ENCODE assay signal across 1 cellular context in genomic region chr22:28909375-28909774, GRCh38.
TF ChIP-seq lines count a peak whose summit lies in the region.

No MANE protein-coding gene starts in this region.

TF ChIP-seq in K562, 482 proteins besides CTCF, POLR2A, EP300 and RAD21 (continued from another document and continues in another):
- TF ChIP-seq ARID4B (CRISPR knock-in tag; IDR thresholded peaks at IDR 0.05): no peak
- TF ChIP-seq MAFF (IDR thresholded peaks at IDR 0.05; ENCODE audit: low read length): peak; percentile 50; the same call in 1 of the 2 replicates
- TF ChIP-seq SFPQ (IDR thresholded peaks at IDR 0.05; ENCODE audit: low read depth, low read length): no peak
- no peak for TF ChIP-seq ZNF277 (CRISPR knock-in tag; IDR thresholded peaks at IDR 0.05; ENCODE audit: borderline replicate concordance)
- no peak for TF ChIP-seq ZNF41 (CRISPR knock-in tag; conservative IDR thresholded peaks at IDR 0.05)
- TF ChIP-seq ZKSCAN3 (CRISPR knock-in tag; IDR thresholded peaks at IDR 0.05): no peak
- TF ChIP-seq ZFP91 (CRISPR knock-in tag; IDR thresholded peaks at IDR 0.05): no peak
- TF ChIP-seq RCOR1 (IDR thresholded peaks at IDR 0.05; ENCODE audit: borderline replicate concordance in 1 of 2, low read depth in 2 of 2, low read length in 2 of 2): peak in 1 of 2 experiments; percentile 78; a peak in 2 of 4 replicates
- no peak for TF ChIP-seq GTF2A2 (tag; IDR thresholded peaks at IDR 0.05)
- no peak for TF ChIP-seq ETV5 (CRISPR knock-in tag; IDR thresholded peaks at IDR 0.05; ENCODE audit: low read depth)
- no peak for TF ChIP-seq RFX7 (CRISPR knock-in tag; IDR thresholded peaks at IDR 0.05)
- no peak for TF ChIP-seq SRF (CRISPR knock-in tag; IDR thresholded peaks at IDR 0.05)
- TF ChIP-seq NFIX (CRISPR knock-in tag; IDR thresholded peaks at IDR 0.05; ENCODE audit: low read depth): no peak
- peak; percentile 18; the same call in 1 of the 2 replicates for TF ChIP-seq CBFA2T2 (conservative IDR thresholded peaks at IDR 0.05)
- no peak for TF ChIP-seq MXD1 (CRISPR knock-in tag; IDR thresholded peaks at IDR 0.05; ENCODE audit: borderline replicate concordance, poor library complexity, severe bottlenecking)
- TF ChIP-seq STAG1 (CRISPR knock-in tag; IDR thresholded peaks at IDR 0.05; ENCODE audit: borderline replicate concordance): no peak
- no peak for TF ChIP-seq ZNF12 (CRISPR knock-in tag; IDR thresholded peaks at IDR 0.05)
- no peak for TF ChIP-seq PML (IDR thresholded peaks at IDR 0.05; ENCODE audit: low read length)
- no peak for TF ChIP-seq ZNF695 (CRISPR knock-in tag; IDR thresholded peaks at IDR 0.05)
- TF ChIP-seq EWSR1 (IDR thresholded peaks at IDR 0.05; ENCODE audit: borderline replicate concordance, low read depth, partially characterized antibody): no peak
- no peak for TF ChIP-seq THAP12 (CRISPR knock-in tag; IDR thresholded peaks at IDR 0.05)
- no peak for TF ChIP-seq TRIM28 (IDR thresholded peaks at IDR 0.05)
- TF ChIP-seq DPF2 (IDR thresholded peaks at IDR 0.05): peak; percentile 34; the same call in 1 of the 2 replicates
- no peak for TF ChIP-seq ZNF445 (CRISPR knock-in tag; IDR thresholded peaks at IDR 0.05; ENCODE audit: low read depth)
- TF ChIP-seq ILK (tag; IDR thresholded peaks at IDR 0.05; ENCODE audit: borderline replicate concordance, low read depth): no peak
- TF ChIP-seq RREB1 (CRISPR knock-in tag; IDR thresholded peaks at IDR 0.05): no peak
- TF ChIP-seq HNRNPL (IDR thresholded peaks at IDR 0.05; ENCODE audit: low read depth, low read length): no peak
- TF ChIP-seq UBTF (IDR thresholded peaks at IDR 0.05; ENCODE audit: borderline replicate concordance in 1 of 2, low read depth in 2 of 2, low read length in 2 of 2): no peak
- TF ChIP-seq SMAD3 (CRISPR knock-in tag; conservative IDR thresholded peaks at IDR 0.05): no peak
- TF ChIP-seq L3MBTL2 (IDR thresholded peaks at IDR 0.05): no peak
- TF ChIP-seq STAT5A (IDR thresholded peaks at IDR 0.05; ENCODE audit: borderline replicate concordance, low read length): peak; percentile 51; the same call in 1 of the 2 replicates
- TF ChIP-seq CREB3 (tag; conservative IDR thresholded peaks at IDR 0.05; ENCODE audit: low read depth): no peak
- no peak for TF ChIP-seq NONO (IDR thresholded peaks at IDR 0.05; ENCODE audit: low read depth in 2 of 2, low read length in 1 of 2)
- no peak for TF ChIP-seq ETV6 (IDR thresholded peaks at IDR 0.05; ENCODE audit: borderline replicate concordance in 1 of 2, low read depth in 2 of 2, low read length in 1 of 2)
- no peak for TF ChIP-seq ETV6 (CRISPR knock-in tag; IDR thresholded peaks at IDR 0.05; ENCODE audit: borderline replicate concordance)
- TF ChIP-seq ZNF830 (CRISPR knock-in tag; IDR thresholded peaks at IDR 0.05): no peak
- TF ChIP-seq CXXC5 (CRISPR knock-in tag; IDR thresholded peaks at IDR 0.05): no peak
- no peak for TF ChIP-seq HNRNPH1 (optimal IDR thresholded peaks at IDR 0.05; ENCODE audit: low read depth, low read length)
- TF ChIP-seq CHCHD3 (CRISPR knock-in tag; IDR thresholded peaks at IDR 0.05): no peak
- no peak for TF ChIP-seq SUPT5H (IDR thresholded peaks at IDR 0.05)
- TF ChIP-seq RBBP5 (IDR thresholded peaks at IDR 0.05; ENCODE audit: borderline replicate concordance, insufficient read depth, low read length, poor library complexity, severe bottlenecking): no peak
